ENCODE assay signal across 17 cellular contexts in the genomic region with DNA sequence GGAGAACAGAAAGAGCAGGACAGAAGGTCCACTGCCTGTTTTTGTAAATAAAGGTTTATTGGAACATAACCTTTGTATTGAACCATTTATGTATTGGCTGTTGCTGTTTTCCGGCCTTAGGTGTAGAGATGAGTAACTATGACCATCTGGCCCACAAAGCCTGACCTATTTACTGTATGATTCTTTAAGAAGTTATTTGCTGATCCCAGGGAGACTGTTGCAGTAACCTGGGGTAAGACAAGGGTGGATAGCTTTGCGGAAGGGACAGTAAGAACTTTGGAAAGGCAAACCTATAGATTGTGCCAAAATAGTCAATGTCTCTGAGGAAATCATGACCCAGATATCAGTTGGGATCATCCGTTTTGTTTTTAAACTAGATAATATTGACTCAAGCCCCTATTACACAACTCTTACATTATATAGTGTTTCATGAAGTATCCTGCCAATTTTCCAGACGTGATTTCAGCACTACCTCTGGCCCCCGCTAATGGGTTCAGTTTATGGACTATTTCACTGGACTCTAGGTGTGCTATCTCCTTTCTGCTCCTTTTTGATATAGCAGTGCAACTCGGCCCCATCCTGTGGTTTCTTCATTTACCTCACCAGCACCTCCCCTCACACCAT. TPM values are rescaled to one million over a fixed set of nuclear protein-coding genes. Genes with fewer than 3 reads are reported as not detected.
A peak's percentile ranks its signal among the peaks of the same experiment; 100 is the strongest.
DNase-seq lines count a peak whose midpoint lies in the region; ATAC-seq and TF ChIP-seq lines count a peak whose summit lies in the region.
"Had no signal": no experiment of that assay in that cellular context is flagged by ENCODE, and none has a peak within 500 bp of the region (broad histone marks: within the 10 kb centered on the region; RNA-seq: fewer than 3 reads in every experiment).

No MANE protein-coding gene starts in this region.

- no peaks in the 10 kb centered on the region for H3K36me3 Mint-ChIP-seq in activated B cell treated with CpG ODN at 0.5 μM for 24 hours (ENCODE audit: low read depth)
- no peaks in the 10 kb centered on the region for H3K36me3 Mint-ChIP-seq in CD8-positive, alpha-beta memory T cell
- H3K36me3 Mint-ChIP-seq: stimulated activated naive B cell treated with anti-CD40 and anti-IgM and Interleukin-4, amounts not matched to agents 10 μg/mL and 1 μg/mL and 100 μg/mL, for 72 hours had no signal

- POLR2A ChIA-PET in activated B cell treated with CpG ODN at 0.5 μM for 24 hours (lab: Charles Lee), result interaction anchor here (0.7 kb wide), 1 partner anchor 23 kb away, joined by 4 read pairs; a partner anchor contains a TSS
- POLR2A ChIA-PET in CD8-positive, alpha-beta memory T cell (lab: Charles Lee), result no interaction called here

- no peaks in the 10 kb centered on the region for H3K36me3 ChIP-seq in CD8-positive, alpha-beta memory T cell (ENCODE audit: insufficient read depth, low read length)
- H3K36me3 ChIP-seq in sigmoid colon, result no peaks in the 10 kb centered on the region
- H3K36me3 ChIP-seq: cardiac muscle cell had no signal

- no peak for TF ChIP-seq EP300 in sigmoid colon (IDR thresholded peaks at IDR 0.05)

- WGBS in sigmoid colon, 2 donors, result 78 to 87% methylated on average over 6 of the region's 6 CpGs

- H3K27me3 ChIP-seq in CD8-positive, alpha-beta memory T cell (ENCODE audit: insufficient read depth, low read length, poor library complexity, severe bottlenecking), result no peaks in the 10 kb centered on the region
- no peaks in the 10 kb centered on the region for H3K27me3 ChIP-seq in sigmoid colon
- H3K27me3 ChIP-seq: cardiac muscle cell had no signal

- peaks cover 9% of the 10 kb centered on the region for H3K27me3 Mint-ChIP-seq in activated B cell treated with CpG ODN at 0.5 μM for 24 hours
- peaks cover 11 to 33% of the 10 kb centered on the region in 2 donors for H3K27me3 Mint-ChIP-seq in CD8-positive, alpha-beta memory T cell

- intact Hi-C loops in activated B cell treated with CpG ODN at 0.5 μM for 24 hours (cut with micrococcal nuclease), result loop anchor here (2.0 kb wide), 1 partner anchor 20 kb away; a partner anchor contains a TSS
- intact Hi-C loops in sigmoid colon (cut with DNase I), result no loop called here

- TF ChIP-seq POLR2A in sigmoid colon (IDR thresholded peaks at IDR 0.05), result no peak

- CTCF ChIA-PET in activated B cell treated with CpG ODN at 0.5 μM for 24 hours (lab: Charles Lee), result interaction anchor here (0.9 to 1.0 kb wide), 2 partner anchors 12 to 138 kb away, joined by 3 read pairs; a partner anchor contains a TSS
- CTCF ChIA-PET in CD8-positive, alpha-beta memory T cell (lab: Charles Lee), result no interaction called here

- H3K4me3 ChIP-seq in CD8-positive, alpha-beta memory T cell (ENCODE audit: low read length), result no peak overlapping the region
- no peak overlapping the region for H3K4me3 ChIP-seq in sigmoid colon
- H3K4me3 ChIP-seq: cardiac muscle cell had no signal

- H3K9me3 Mint-ChIP-seq in activated B cell treated with CpG ODN at 0.5 μM for 24 hours, result no peaks in the 10 kb centered on the region
- H3K9me3 Mint-ChIP-seq in CD8-positive, alpha-beta memory T cell, result no peaks in the 10 kb centered on the region
- H3K9me3 Mint-ChIP-seq: neural crest cell; stimulated activated naive B cell treated with anti-CD40 and anti-IgM and Interleukin-4, amounts not matched to agents 10 μg/mL and 1 μg/mL and 100 μg/mL, for 72 hours had no signal

- H3K27ac ChIP-seq in 22Rv1 (peak overlapping the region; percentile 56), sigmoid colon (no peak overlapping the region)
- H3K27ac ChIP-seq in CD8-positive, alpha-beta memory T cell (ENCODE audit: low read depth, low read length), result no peak overlapping the region
- H3K27ac ChIP-seq: cardiac muscle cell had no signal

- no peaks in the 10 kb centered on the region for H3K4me1 ChIP-seq in CD8-positive, alpha-beta memory T cell (ENCODE audit: insufficient read depth, low read length)
- no peaks in the 10 kb centered on the region for H3K4me1 ChIP-seq in sigmoid colon

- no peak overlapping the region for H3K4me3 Mint-ChIP-seq in activated B cell treated with CpG ODN at 0.5 μM for 24 hours
- H3K4me3 Mint-ChIP-seq in CD8-positive, alpha-beta memory T cell, result no peak overlapping the region
- H3K4me3 Mint-ChIP-seq: neural crest cell; stimulated activated naive B cell treated with anti-CD40 and anti-IgM and Interleukin-4, amounts not matched to agents 10 μg/mL and 1 μg/mL and 100 μg/mL, for 72 hours had no signal

- no peaks in the 10 kb centered on the region for H3K9me3 ChIP-seq in CD8-positive, alpha-beta memory T cell (ENCODE audit: low read length)
- no peaks in the 10 kb centered on the region for H3K9me3 ChIP-seq in sigmoid colon

- TF ChIP-seq CTCF in 22Rv1 (IDR thresholded peaks at IDR 0.05) (no peak), activated B cell treated with CpG ODN at 0.5 μM for 24 hours (IDR thresholded peaks at IDR 0.05) (no peak), sigmoid colon (IDR thresholded peaks at IDR 0.05) (no peak)

- DNase-seq in activated B cell treated with CpG ODN at 0.5 μM for 24 hours (no peak), sigmoid colon (no peak), iPS-NIHi11 (ENCODE audit: low spot score) (no peak), ecto neural progenitor cell (ENCODE audit: low spot score) (no peak)
- DNase-seq in CD8-positive, alpha-beta memory T cell, result no peak
- DNase-seq: ACHN; activated effector memory CD4-positive, alpha-beta T cell treated with Interleukin-2 at 50 U/mL for 16 hours; DMS79; NCI-H2227 treated with DMSO at 0.1 percent for 48 hours; SIG-M5; stimulated activated naive B cell treated with anti-CD40 and anti-IgM and Interleukin-4, amounts not matched to agents 10 μg/mL and 1 μg/mL and 100 μg/mL, for 72 hours had no signal

- H3K27ac Mint-ChIP-seq in activated B cell treated with CpG ODN at 0.5 μM for 24 hours, result peak overlapping the region; percentile 1
- no peak overlapping the region for H3K27ac Mint-ChIP-seq in CD8-positive, alpha-beta memory T cell
- H3K27ac Mint-ChIP-seq: stimulated activated naive B cell treated with anti-CD40 and anti-IgM and Interleukin-4, amounts not matched to agents 10 μg/mL and 1 μg/mL and 100 μg/mL, for 72 hours had no signal

- peaks cover 9% of the 10 kb centered on the region for H3K4me1 Mint-ChIP-seq in activated B cell treated with CpG ODN at 0.5 μM for 24 hours
- no peaks in the 10 kb centered on the region for H3K4me1 Mint-ChIP-seq in CD8-positive, alpha-beta memory T cell
- H3K4me1 Mint-ChIP-seq: neural crest cell had no signal

- ATAC-seq in GM19438 (IDR thresholded peaks at IDR 0.05; ENCODE audit: low read depth, unreplicated experiment), result peak; percentile 34
- ATAC-seq in HG03095 (IDR thresholded peaks at IDR 0.05; ENCODE audit: unreplicated experiment), result peak; percentile 34
- no peak for ATAC-seq in activated B cell treated with CpG ODN at 0.5 μM for 24 hours (ENCODE audit: low read depth)
- ATAC-seq: activated CD4-positive, CD25-positive, alpha-beta regulatory T cell treated with anti-CD3 and anti-CD28 coated beads, Interleukin-2, amount 50 U/mL, for 24 hours had no signal

RNA-seq across cellular contexts. Expression of a gene that starts 20.8 kb away (rescaled TPM):
- 0.22 and 0.24 TPM in 2 replicates for total RNA-seq in activated B cell treated with CpG ODN at 0.5 μM for 24 hours
- total RNA-seq in CD8-positive, alpha-beta memory T cell, result under 1 TPM; 0.04 to 0.09 TPM
- not detected for polyA plus RNA-seq in CD8-positive, alpha-beta memory T cell
- 10 to 100 TPM; 11.1 to 29.1 (median 15.0) TPM for total RNA-seq in sigmoid colon
- polyA plus RNA-seq in sigmoid colon, result 10 to 100 TPM; 10.5 to 13.6 (median 12.0) TPM

RNA-seq across cellular contexts. Expression of a gene that starts 23.6 kb away (rescaled TPM):
- total RNA-seq in activated B cell treated with CpG ODN at 0.5 μM for 24 hours, result 3.7 and 7.5 TPM in 2 replicates
- total RNA-seq in CD8-positive, alpha-beta memory T cell, result 1 to 10 TPM; 4.4 to 4.6 TPM
- polyA plus RNA-seq in CD8-positive, alpha-beta memory T cell, result 6.8 TPM
- 1 to 10 TPM in 2 of 4 donors, under 1 TPM in 2; 0.55 to 1.8 (median 1.1) TPM for total RNA-seq in sigmoid colon
- 1 to 10 TPM; 1.8 to 2.7 (median 1.8) TPM for polyA plus RNA-seq in sigmoid colon
